8 cellular contexts compared by ENCODE assay signal in genomic region chr5:179806250-179807045, GRCh38. TPM values are rescaled to one million over a fixed set of nuclear protein-coding genes. Genes with fewer than 3 reads are reported as not detected.
DNase-seq lines count a peak whose midpoint lies in the region; ATAC-seq and TF ChIP-seq lines count a peak whose summit lies in the region.

TSS of gene MGAT4B (minus strand) at chr5:179806866. CDS start at chr5:179806583, 283 bp downstream.

- peak within 1 kb of the TSS; percentile 92 to 100 for H3K14ac ChIP-seq in mesenchymal stem cell (ENCODE audit: low read length in 2 of 2)

- no peaks in the 10 kb centered on the region for H3K27me3 ChIP-seq in mesenchymal stem cell (ENCODE audit: control insufficient read depth in 1 of 2, insufficient read depth in 1 of 2, low read length in 2 of 2)

- peak within 1 kb of the TSS; percentile 95 for H4K91ac ChIP-seq in mesenchymal stem cell (ENCODE audit: low read length)

- H3K27ac Mint-ChIP-seq in endothelial cell (ENCODE audit: unreplicated experiment): no peak within 1 kb of the TSS
- H3K27ac Mint-ChIP-seq in stimulated activated naive CD8-positive, alpha-beta T cell treated with anti-CD3 and anti-CD28 coated beads, Interleukin-15, Interleukin-2, amounts not matched to agents 100 ng/mL and 50 ng/mL, for 24 hours: no peak within 1 kb of the TSS

- no peak within 1 kb of the TSS for H2AK5ac ChIP-seq in mesenchymal stem cell (ENCODE audit: low read length, severe bottlenecking)

- peak within 1 kb of the TSS; percentile 89 to 98 for H3K4ac ChIP-seq in mesenchymal stem cell (ENCODE audit: low read depth in 1 of 2, low read length in 2 of 2)

- H3K9me3 Mint-ChIP-seq in endothelial cell (ENCODE audit: unreplicated experiment): no peaks in the 10 kb centered on the region
- no peaks in the 10 kb centered on the region for H3K9me3 Mint-ChIP-seq in stimulated activated naive CD8-positive, alpha-beta T cell treated with anti-CD3 and anti-CD28 coated beads, Interleukin-15, Interleukin-2, amounts not matched to agents 100 ng/mL and 50 ng/mL, for 24 hours

- peak within 1 kb of the TSS in 1 of 2 experiments; percentile 85 for H2BK12ac ChIP-seq in mesenchymal stem cell (ENCODE audit: low read length in 2 of 2)

- peaks cover 5 to 36% of the 10 kb centered on the region in 2 experiments for H3K36me3 ChIP-seq in mesenchymal stem cell (ENCODE audit: control insufficient read depth in 1 of 2, insufficient read depth in 2 of 2, low read depth in 1 of 2, low read length in 2 of 2)

- H3K27ac ChIP-seq in mesenchymal stem cell (ENCODE audit: low read length, poor library complexity, severe bottlenecking): peak within 1 kb of the TSS; percentile 94

- ATAC-seq in GM18870 (IDR thresholded peaks at IDR 0.05; ENCODE audit: unreplicated experiment) (peak; percentile 30), HG03064 (IDR thresholded peaks at IDR 0.05; ENCODE audit: low read depth, unreplicated experiment) (peak; percentile 69)

- peak within 1 kb of the TSS; percentile 93 for H2BK15ac ChIP-seq in mesenchymal stem cell (ENCODE audit: low read depth, poor library complexity, severe bottlenecking)

- no peak for TF ChIP-seq CTCF in endothelial cell (IDR thresholded peaks at IDR 0.05; ENCODE audit: unreplicated experiment)

- peak within 1 kb of the TSS; percentile 3 for H2AFZ ChIP-seq in mesenchymal stem cell (ENCODE audit: low read depth, low read length)

- H3K23ac ChIP-seq in mesenchymal stem cell (ENCODE audit: low read length in 2 of 2): peak within 1 kb of the TSS in 1 of 2 experiments; percentile 99

- H2BK5ac ChIP-seq in mesenchymal stem cell (ENCODE audit: low read depth, low read length, poor library complexity, severe bottlenecking): peak within 1 kb of the TSS; percentile 87

- H3K27me3 Mint-ChIP-seq in endothelial cell (ENCODE audit: unreplicated experiment): peaks cover 11% of the 10 kb centered on the region
- no peaks in the 10 kb centered on the region for H3K27me3 Mint-ChIP-seq in stimulated activated naive CD8-positive, alpha-beta T cell treated with anti-CD3 and anti-CD28 coated beads, Interleukin-15, Interleukin-2, amounts not matched to agents 100 ng/mL and 50 ng/mL, for 24 hours

- H3K79me1 ChIP-seq in mesenchymal stem cell (replicated peaks; ENCODE audit: low read length, poor library complexity, severe bottlenecking): peaks cover 9% of the 10 kb centered on the region

- H4K8ac ChIP-seq in mesenchymal stem cell (ENCODE audit: low read length): peak within 1 kb of the TSS; percentile 81

- no peaks in the 10 kb centered on the region for H3K9me3 ChIP-seq in mesenchymal stem cell (ENCODE audit: control insufficient read depth, low read length)

- peak within 1 kb of the TSS; percentile 87 for H3K4me3 Mint-ChIP-seq in endothelial cell (ENCODE audit: unreplicated experiment)
- H3K4me3 Mint-ChIP-seq in stimulated activated naive CD8-positive, alpha-beta T cell treated with anti-CD3 and anti-CD28 coated beads, Interleukin-15, Interleukin-2, amounts not matched to agents 100 ng/mL and 50 ng/mL, for 24 hours: peak within 1 kb of the TSS; percentile 84

- H2BK120ac ChIP-seq in mesenchymal stem cell (ENCODE audit: low read depth, low read length): peak within 1 kb of the TSS; percentile 99

- H3K4me2 ChIP-seq in mesenchymal stem cell (ENCODE audit: low read length, poor library complexity, severe bottlenecking): peak within 1 kb of the TSS; percentile 93

- WGBS in mesenchymal stem cell: under 1% methylated on average over 57 of the region's 108 CpGs

- DNase-seq in AML-193 (lab: John Stamatoyannopoulos, UW): peak; percentile 34 to 49
- DNase-seq in NCI-H226: peak; percentile 74
- DNase-seq in activated CD8-positive, alpha-beta memory T cell treated with anti-CD3 and anti-CD28 coated beads for 24 hours: peak; percentile 84
- DNase-seq in endothelial cell (ENCODE audit: low spot score): peak; percentile 58
- DNase-seq in mesenchymal stem cell: peak; percentile 70

- H3K4me3 ChIP-seq in mesenchymal stem cell (ENCODE audit: insufficient read depth in 1 of 2, low read depth in 1 of 2, low read length in 2 of 2): peak within 1 kb of the TSS; percentile 84 to 98

- H3K4me1 Mint-ChIP-seq in endothelial cell (ENCODE audit: unreplicated experiment): peaks cover 8% of the 10 kb centered on the region
- peaks cover 38% of the 10 kb centered on the region for H3K4me1 Mint-ChIP-seq in stimulated activated naive CD8-positive, alpha-beta T cell treated with anti-CD3 and anti-CD28 coated beads, Interleukin-15, Interleukin-2, amounts not matched to agents 100 ng/mL and 50 ng/mL, for 24 hours (ENCODE audit: low read depth)

- H3K18ac ChIP-seq in mesenchymal stem cell (ENCODE audit: low read depth in 1 of 2, low read length in 2 of 2): peak within 1 kb of the TSS; percentile 99 to 100

- H3K36me3 Mint-ChIP-seq in endothelial cell (ENCODE audit: low read depth, unreplicated experiment): peaks cover 11% of the 10 kb centered on the region
- H3K36me3 Mint-ChIP-seq in stimulated activated naive CD8-positive, alpha-beta T cell treated with anti-CD3 and anti-CD28 coated beads, Interleukin-15, Interleukin-2, amounts not matched to agents 100 ng/mL and 50 ng/mL, for 24 hours (ENCODE audit: low read depth): peaks cover 4% of the 10 kb centered on the region

- peak within 1 kb of the TSS; percentile 87 for H3K9ac ChIP-seq in mesenchymal stem cell (ENCODE audit: low read length)

- H3K4me1 ChIP-seq in mesenchymal stem cell (ENCODE audit: control insufficient read depth, insufficient read depth, low read depth, low read length): peaks cover 45% of the 10 kb centered on the region

RNA-seq across cellular contexts. Expression of gene MGAT4B, which starts in this region (rescaled TPM):
- total RNA-seq in endothelial cell (ENCODE audit: unreplicated experiment): 163 TPM
- polyA plus RNA-seq in mesenchymal stem cell (2013, experiment 1 of 2): 182 TPM
- 176 TPM for polyA plus RNA-seq in mesenchymal stem cell (2013, experiment 2 of 2)

Comparison
In these comparisons a context has a peak if more than half of its experiments do, and no peak if none do; other contexts are left out.
1. Peak in every context shown above with its lines: DNase-seq, ATAC-seq, H3K4me3 ChIP-seq and H3K27ac ChIP-seq.